ENCODE assay signal across 23 cellular contexts in genomic region chr17:10635290-10635689, GRCh38.
"Had no signal": no experiment of that assay in that cellular context is flagged by ENCODE, and none has a peak within 500 bp of the region (broad histone marks: within the 10 kb centered on the region; RNA-seq: fewer than 3 reads in every experiment).

No MANE protein-coding gene starts in this region.

- H3K27ac ChIP-seq: brain microvascular endothelial cell, coronary artery, gastroesophageal sphincter, heart left ventricle, left ventricle myocardium inferior, right atrium auricular region, skin epidermis, stomach, vagina had no signal

- H3K4me3 ChIP-seq: coronary artery, gastroesophageal sphincter, heart left ventricle, left ventricle myocardium inferior, right atrium auricular region, skin epidermis, stomach, vagina had no signal

- H3K9me3 ChIP-seq: gastroesophageal sphincter, heart left ventricle, left ventricle myocardium inferior, right atrium auricular region, stomach, vagina had no signal

- H3K9me3 Mint-ChIP-seq: activated naive CD8-positive, alpha-beta T cell treated with anti-CD3 and anti-CD28 coated beads, Interleukin-2, amount 50 U/mL, for 24 hours; activated T-helper 1 cell treated with anti-CD3 and anti-CD28 coated beads, Interleukin-12 subunit alpha, Interleukin-12 subunit beta, Interleukin-2, Interleukin-4 antibody, amounts not matched to agents 30 ng/mL and 10 ng/mL and 1 ng/mL, durations not matched to agents 14 hours and 24 hours and 36 hours; immature natural killer cell; T-helper 2 cell treated with Interferon-gamma antibody and Interleukin-4, amounts not matched to agents 5 μg/mL and 100 μg/mL, for 36 hours had no signal

- H3K27me3 Mint-ChIP-seq: activated naive CD8-positive, alpha-beta T cell treated with anti-CD3 and anti-CD28 coated beads, Interleukin-2, amount 50 U/mL, for 24 hours; progenitor cell of endocrine pancreas had no signal

- H3K4me3 Mint-ChIP-seq: activated naive CD8-positive, alpha-beta T cell treated with anti-CD3 and anti-CD28 coated beads, Interleukin-2, amount 50 U/mL, for 24 hours; activated T-helper 1 cell treated with anti-CD3 and anti-CD28 coated beads, Interleukin-12 subunit alpha, Interleukin-12 subunit beta, Interleukin-2, Interleukin-4 antibody, amounts not matched to agents 30 ng/mL and 10 ng/mL and 1 ng/mL, durations not matched to agents 14 hours and 24 hours and 36 hours; immature natural killer cell; T-helper 2 cell treated with Interferon-gamma antibody and Interleukin-4, amounts not matched to agents 5 μg/mL and 100 μg/mL, for 36 hours had no signal

- H3K27ac Mint-ChIP-seq: activated naive CD8-positive, alpha-beta T cell treated with anti-CD3 and anti-CD28 coated beads, Interleukin-2, amount 50 U/mL, for 24 hours; activated T-helper 1 cell treated with anti-CD3 and anti-CD28 coated beads, Interleukin-12 subunit alpha, Interleukin-12 subunit beta, Interleukin-2, Interleukin-4 antibody, amounts not matched to agents 30 ng/mL and 10 ng/mL and 1 ng/mL, durations not matched to agents 14 hours and 24 hours and 36 hours; immature natural killer cell; progenitor cell of endocrine pancreas; T-helper 2 cell treated with Interferon-gamma antibody and Interleukin-4, amounts not matched to agents 5 μg/mL and 100 μg/mL, for 36 hours had no signal

- H3K4me1 Mint-ChIP-seq: activated naive CD8-positive, alpha-beta T cell treated with anti-CD3 and anti-CD28 coated beads, Interleukin-2, amount 50 U/mL, for 24 hours; immature natural killer cell had no signal

- H3K27me3 ChIP-seq: brain microvascular endothelial cell, gastroesophageal sphincter, heart left ventricle, right atrium auricular region, stomach, vagina had no signal

- ATAC-seq: activated naive CD8-positive, alpha-beta T cell treated with anti-CD3 and anti-CD28 coated beads, Interleukin-2, amount 50 U/mL, for 24 hours; esophagus mucosa; gastroesophageal sphincter; heart left ventricle had no signal

- H3K36me3 ChIP-seq: brain microvascular endothelial cell had no signal

- DNase-seq: activated CD4-positive, CD25-positive, alpha-beta regulatory T cell; activated naive CD4-positive, alpha-beta T cell treated with Interleukin-2 at 50 U/mL for 16 hours; activated naive CD8-positive, alpha-beta T cell treated with anti-CD3 and anti-CD28 coated beads, Interleukin-2, amount 50 U/mL, for 24 hours; anterior cingulate cortex; brain microvascular endothelial cell; central memory CD4-positive, alpha-beta T cell; heart left ventricle; immature natural killer cell; kidney glomerular epithelial cell; left ventricle myocardium inferior; mammary epithelial cell; stimulated activated CD4-positive, alpha-beta T cell treated with anti-CD3 and anti-CD28 coated beads, Interleukin-15, amount 100 ng/mL, for 24 hours; stimulated activated CD4-positive, alpha-beta T cell treated with anti-CD3 and anti-CD28 coated beads, Interleukin-2, amount 100 ng/mL, for 48 hours; stomach had no signal

- H3K4me1 ChIP-seq: gastroesophageal sphincter, heart left ventricle, left ventricle myocardium inferior, right atrium auricular region, stomach, vagina had no signal
